In the genomic region with DNA sequence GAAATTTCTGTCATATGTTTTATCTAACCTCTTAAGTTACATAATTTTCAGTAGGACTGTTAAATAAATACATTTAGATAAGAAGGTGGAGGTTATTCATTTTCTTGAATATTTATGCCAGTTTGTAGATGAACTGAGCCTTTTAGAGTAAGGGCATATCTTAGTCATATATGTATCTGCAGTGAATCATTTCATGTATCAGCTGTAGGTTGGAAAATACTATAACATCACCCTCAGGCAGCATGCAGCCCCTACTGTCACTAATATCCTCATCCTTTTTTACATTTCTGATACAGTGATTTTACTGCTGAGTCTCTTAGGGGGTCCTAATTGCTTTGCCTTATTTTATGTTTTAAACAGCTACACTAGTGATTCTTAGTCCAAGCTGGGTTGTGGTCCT, we compare ENCODE assay signal across 15 cellular contexts. TPM values are rescaled to one million over a fixed set of nuclear protein-coding genes. Genes with fewer than 3 reads are reported as not detected.
"Had no signal": no experiment of that assay in that cellular context is flagged by ENCODE, and none has a peak within 500 bp of the region (broad histone marks: within the 10 kb centered on the region; RNA-seq: fewer than 3 reads in every experiment).

No MANE protein-coding gene starts in this region.

- H3K9me3 ChIP-seq: ascending aorta, gastroesophageal sphincter, heart right ventricle, left lung, suprapubic skin, transverse colon, vagina had no signal

- H3K4me3 Mint-ChIP-seq: activated CD4-positive, alpha-beta T cell treated with anti-CD3 and anti-CD28 coated beads, Interleukin-2, amount 10 ng/mL, durations not matched to agents 7 days and 5 days had no signal

- DNase-seq: activated CD4-positive, alpha-beta T cell treated with anti-CD3 and anti-CD28 coated beads, Interleukin-2, amount 10 ng/mL, durations not matched to agents 7 days and 5 days; activated effector memory CD4-positive, alpha-beta T cell treated with anti-CD3 and anti-CD28 coated beads, Interleukin-2, amount 50 U/mL, for 16 hours; heart right ventricle; left lung; occipital lobe; retina; stimulated activated naive CD4-positive, alpha-beta T cell treated with Interleukin-2 at 50 U/mL for 16 hours; transverse colon had no signal

- H3K4me3 ChIP-seq: ascending aorta, coronary artery, gastroesophageal sphincter, heart right ventricle, left lung, suprapubic skin, transverse colon, vagina had no signal

- H3K27ac Mint-ChIP-seq: activated CD4-positive, alpha-beta T cell treated with anti-CD3 and anti-CD28 coated beads, Interleukin-2, amount 10 ng/mL, durations not matched to agents 7 days and 5 days had no signal

- ATAC-seq: gastroesophageal sphincter, heart right ventricle, left lung had no signal

- H3K27me3 ChIP-seq: ascending aorta, gastroesophageal sphincter, heart right ventricle, left lung, suprapubic skin, transverse colon, vagina had no signal

- H3K27me3 Mint-ChIP-seq: activated CD4-positive, alpha-beta T cell treated with anti-CD3 and anti-CD28 coated beads, Interleukin-2, amount 10 ng/mL, durations not matched to agents 7 days and 5 days had no signal

- H3K27ac ChIP-seq: ascending aorta, coronary artery, gastroesophageal sphincter, heart right ventricle, left lung, suprapubic skin, transverse colon, vagina had no signal

RNA-seq across cellular contexts. Expression of a gene that starts 19.5 kb away (rescaled TPM):
- total RNA-seq: ascending aorta, kidney epithelial cell, SK-MEL-5 had no signal
